ENCODE assay signal across 1 cellular context in genomic region chr18:3250237-3251107, GRCh38.
TF ChIP-seq lines count a peak whose summit lies in the region.

No MANE protein-coding gene starts in this region.

TF ChIP-seq in K562, 482 proteins besides CTCF, POLR2A, EP300 and RAD21 (continued from another document and continues in another):
- TF ChIP-seq JUND (IDR thresholded peaks at IDR 0.05; ENCODE audit: borderline replicate concordance, low read depth, low read length), result peak; percentile 60
- peak; percentile 49; the same call in 1 of the 3 replicates for TF ChIP-seq JUND (tag; IDR thresholded peaks at IDR 0.05; ENCODE audit: borderline replicate concordance, low read depth, low read length)
- no peak for TF ChIP-seq RNF2 (IDR thresholded peaks at IDR 0.05)
- no peak; the same call in 1 of the 2 replicates for TF ChIP-seq TCFL5 (CRISPR knock-in tag; conservative IDR thresholded peaks at IDR 0.05)
- no peak for TF ChIP-seq FOXM1 (IDR thresholded peaks at IDR 0.05; ENCODE audit: low read depth)
- TF ChIP-seq FOXM1 (CRISPR knock-in tag; IDR thresholded peaks at IDR 0.05; ENCODE audit: low read depth), result no peak
- TF ChIP-seq MXD1 (CRISPR knock-in tag; IDR thresholded peaks at IDR 0.05; ENCODE audit: borderline replicate concordance, poor library complexity, severe bottlenecking), result no peak
- TF ChIP-seq RFX7 (CRISPR knock-in tag; IDR thresholded peaks at IDR 0.05), result no peak
- no peak for TF ChIP-seq ZNF318 (IDR thresholded peaks at IDR 0.05; ENCODE audit: borderline replicate concordance in 1 of 2, low read depth in 1 of 2)
- no peak for TF ChIP-seq EP400 (IDR thresholded peaks at IDR 0.05)
- no peak for TF ChIP-seq ZKSCAN1 (IDR thresholded peaks at IDR 0.05; ENCODE audit: low read depth, low read length)
- 0 out of 2 replicates have a peak, but pooled peaks have one; percentile 10 for TF ChIP-seq JUNB (CRISPR knock-in tag; conservative IDR thresholded peaks at IDR 0.05)
- TF ChIP-seq GATAD2A (IDR thresholded peaks at IDR 0.05), result no peak
- TF ChIP-seq ELF1 (tag; IDR thresholded peaks at IDR 0.05), result no peak
- TF ChIP-seq SPI1 (IDR thresholded peaks at IDR 0.05; ENCODE audit: borderline replicate concordance, low read depth, low read length), result no peak
- TF ChIP-seq POLR2AphosphoS2 (IDR thresholded peaks at IDR 0.05; ENCODE audit: low read length), result peak; percentile 72; the same call in 1 of the 2 replicates
- no peak for TF ChIP-seq ATF7 (IDR thresholded peaks at IDR 0.05)
- TF ChIP-seq, protein P1, sequence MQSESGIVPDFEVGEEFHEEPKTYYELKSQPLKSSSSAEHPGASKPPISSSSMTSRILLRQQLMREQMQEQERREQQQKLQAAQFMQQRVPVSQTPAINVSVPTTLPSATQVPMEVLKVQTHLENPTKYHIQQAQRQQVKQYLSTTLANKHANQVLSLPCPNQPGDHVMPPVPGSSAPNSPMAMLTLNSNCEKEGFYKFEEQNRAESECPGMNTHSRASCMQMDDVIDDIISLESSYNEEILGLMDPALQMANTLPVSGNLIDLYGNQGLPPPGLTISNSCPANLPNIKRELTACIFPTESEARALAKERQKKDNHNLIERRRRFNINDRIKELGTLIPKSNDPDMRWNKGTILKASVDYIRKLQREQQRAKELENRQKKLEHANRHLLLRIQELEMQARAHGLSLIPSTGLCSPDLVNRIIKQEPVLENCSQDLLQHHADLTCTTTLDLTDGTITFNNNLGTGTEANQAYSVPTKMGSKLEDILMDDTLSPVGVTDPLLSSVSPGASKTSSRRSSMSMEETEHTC (IDR thresholded peaks at IDR 0.05), result no peak
- TF ChIP-seq, protein P2, sequence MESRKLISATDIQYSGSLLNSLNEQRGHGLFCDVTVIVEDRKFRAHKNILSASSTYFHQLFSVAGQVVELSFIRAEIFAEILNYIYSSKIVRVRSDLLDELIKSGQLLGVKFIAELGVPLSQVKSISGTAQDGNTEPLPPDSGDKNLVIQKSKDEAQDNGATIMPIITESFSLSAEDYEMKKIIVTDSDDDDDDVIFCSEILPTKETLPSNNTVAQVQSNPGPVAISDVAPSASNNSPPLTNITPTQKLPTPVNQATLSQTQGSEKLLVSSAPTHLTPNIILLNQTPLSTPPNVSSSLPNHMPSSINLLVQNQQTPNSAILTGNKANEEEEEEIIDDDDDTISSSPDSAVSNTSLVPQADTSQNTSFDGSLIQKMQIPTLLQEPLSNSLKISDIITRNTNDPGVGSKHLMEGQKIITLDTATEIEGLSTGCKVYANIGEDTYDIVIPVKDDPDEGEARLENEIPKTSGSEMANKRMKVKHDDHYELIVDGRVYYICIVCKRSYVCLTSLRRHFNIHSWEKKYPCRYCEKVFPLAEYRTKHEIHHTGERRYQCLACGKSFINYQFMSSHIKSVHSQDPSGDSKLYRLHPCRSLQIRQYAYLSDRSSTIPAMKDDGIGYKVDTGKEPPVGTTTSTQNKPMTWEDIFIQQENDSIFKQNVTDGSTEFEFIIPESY (CRISPR knock-in tag; IDR thresholded peaks at IDR 0.05), result no peak
- peak; percentile 63; the same call in 1 of the 2 replicates for TF ChIP-seq POLR2AphosphoS5 (IDR thresholded peaks at IDR 0.05; ENCODE audit: control insufficient read depth, insufficient read depth, low read depth, low read length)
- TF ChIP-seq ATF1 (CRISPR knock-in tag; IDR thresholded peaks at IDR 0.05), result no peak
- no peak for TF ChIP-seq ATF1 (tag; IDR thresholded peaks at IDR 0.05)
- TF ChIP-seq IRF2 (CRISPR knock-in tag; IDR thresholded peaks at IDR 0.05), result no peak
- TF ChIP-seq TRIM28 (IDR thresholded peaks at IDR 0.05), result no peak
- no peak for TF ChIP-seq ZNF408 (CRISPR knock-in tag; IDR thresholded peaks at IDR 0.05; ENCODE audit: low read depth)
- no peak for TF ChIP-seq MCM5 (IDR thresholded peaks at IDR 0.05; ENCODE audit: low read depth)
- no peak for TF ChIP-seq FOXA3 (CRISPR knock-in tag; conservative IDR thresholded peaks at IDR 0.05 in 1 of 2, IDR thresholded peaks at IDR 0.05 in 1 of 2)
- no peak for TF ChIP-seq MTF1 (CRISPR knock-in tag; IDR thresholded peaks at IDR 0.05; ENCODE audit: borderline replicate concordance)
- TF ChIP-seq ZNF184 (CRISPR knock-in tag; IDR thresholded peaks at IDR 0.05), result no peak
- no peak for TF ChIP-seq CBFA2T3 (IDR thresholded peaks at IDR 0.05)
- no peak for TF ChIP-seq ATF2 (CRISPR knock-in tag; IDR thresholded peaks at IDR 0.05)
- TF ChIP-seq, protein P3, sequence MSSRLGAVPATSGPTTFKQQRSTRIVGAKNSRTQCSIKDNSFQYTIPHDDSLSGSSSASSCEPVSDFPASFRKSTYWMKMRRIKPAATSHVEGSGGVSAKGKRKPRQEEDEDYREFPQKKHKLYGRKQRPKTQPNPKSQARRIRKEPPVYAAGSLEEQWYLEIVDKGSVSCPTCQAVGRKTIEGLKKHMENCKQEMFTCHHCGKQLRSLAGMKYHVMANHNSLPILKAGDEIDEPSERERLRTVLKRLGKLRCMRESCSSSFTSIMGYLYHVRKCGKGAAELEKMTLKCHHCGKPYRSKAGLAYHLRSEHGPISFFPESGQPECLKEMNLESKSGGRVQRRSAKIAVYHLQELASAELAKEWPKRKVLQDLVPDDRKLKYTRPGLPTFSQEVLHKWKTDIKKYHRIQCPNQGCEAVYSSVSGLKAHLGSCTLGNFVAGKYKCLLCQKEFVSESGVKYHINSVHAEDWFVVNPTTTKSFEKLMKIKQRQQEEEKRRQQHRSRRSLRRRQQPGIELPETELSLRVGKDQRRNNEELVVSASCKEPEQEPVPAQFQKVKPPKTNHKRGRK (tag; IDR thresholded peaks at IDR 0.05), result no peak
- no peak for TF ChIP-seq CBX2 (IDR thresholded peaks at IDR 0.05; ENCODE audit: insufficient read depth, low read length, poor library complexity, severe bottlenecking)
- no peak for TF ChIP-seq ZFX (CRISPR knock-in tag; IDR thresholded peaks at IDR 0.05)
- TF ChIP-seq FOXJ2 (tag; IDR thresholded peaks at IDR 0.05), result no peak
- TF ChIP-seq CBX1 (IDR thresholded peaks at IDR 0.05; ENCODE audit: low read depth), result no peak
- no peak for TF ChIP-seq MED1 (CRISPR knock-in tag; IDR thresholded peaks at IDR 0.05; ENCODE audit: borderline replicate concordance)
- TF ChIP-seq DPF2 (IDR thresholded peaks at IDR 0.05), result 0 out of 2 replicates have a peak, but pooled peaks have one; percentile 33
- TF ChIP-seq PURB (CRISPR knock-in tag; IDR thresholded peaks at IDR 0.05; ENCODE audit: low read depth), result no peak
- TF ChIP-seq FUS (optimal IDR thresholded peaks at IDR 0.05; ENCODE audit: low read depth, low read length), result no peak
- no peak for TF ChIP-seq YBX1 (IDR thresholded peaks at IDR 0.05)
- TF ChIP-seq CBX3 (IDR thresholded peaks at IDR 0.05; ENCODE audit: borderline replicate concordance in 1 of 2, low read length in 2 of 2), result no peak
- TF ChIP-seq HMG20A (CRISPR knock-in tag; conservative IDR thresholded peaks at IDR 0.05), result no peak
- TF ChIP-seq ZEB2 (IDR thresholded peaks at IDR 0.05), result no peak
- TF ChIP-seq SUPT5H (IDR thresholded peaks at IDR 0.05), result peak; percentile 56
- TF ChIP-seq, protein P4, sequence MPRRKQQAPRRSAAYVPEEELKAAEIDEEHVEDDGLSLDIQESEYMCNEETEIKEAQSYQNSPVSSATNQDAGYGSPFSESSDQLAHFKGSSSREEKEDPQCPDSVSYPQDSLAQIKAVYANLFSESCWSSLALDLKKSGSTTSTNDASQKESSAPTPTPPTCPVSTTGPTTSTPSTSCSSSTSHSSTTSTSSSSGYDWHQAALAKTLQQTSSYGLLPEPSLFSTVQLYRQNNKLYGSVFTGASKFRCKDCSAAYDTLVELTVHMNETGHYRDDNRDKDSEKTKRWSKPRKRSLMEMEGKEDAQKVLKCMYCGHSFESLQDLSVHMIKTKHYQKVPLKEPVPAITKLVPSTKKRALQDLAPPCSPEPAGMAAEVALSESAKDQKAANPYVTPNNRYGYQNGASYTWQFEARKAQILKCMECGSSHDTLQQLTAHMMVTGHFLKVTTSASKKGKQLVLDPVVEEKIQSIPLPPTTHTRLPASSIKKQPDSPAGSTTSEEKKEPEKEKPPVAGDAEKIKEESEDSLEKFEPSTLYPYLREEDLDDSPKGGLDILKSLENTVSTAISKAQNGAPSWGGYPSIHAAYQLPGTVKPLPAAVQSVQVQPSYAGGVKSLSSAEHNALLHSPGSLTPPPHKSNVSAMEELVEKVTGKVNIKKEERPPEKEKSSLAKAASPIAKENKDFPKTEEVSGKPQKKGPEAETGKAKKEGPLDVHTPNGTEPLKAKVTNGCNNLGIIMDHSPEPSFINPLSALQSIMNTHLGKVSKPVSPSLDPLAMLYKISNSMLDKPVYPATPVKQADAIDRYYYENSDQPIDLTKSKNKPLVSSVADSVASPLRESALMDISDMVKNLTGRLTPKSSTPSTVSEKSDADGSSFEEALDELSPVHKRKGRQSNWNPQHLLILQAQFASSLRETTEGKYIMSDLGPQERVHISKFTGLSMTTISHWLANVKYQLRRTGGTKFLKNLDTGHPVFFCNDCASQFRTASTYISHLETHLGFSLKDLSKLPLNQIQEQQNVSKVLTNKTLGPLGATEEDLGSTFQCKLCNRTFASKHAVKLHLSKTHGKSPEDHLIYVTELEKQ (CRISPR knock-in tag; IDR thresholded peaks at IDR 0.05), result no peak
- TF ChIP-seq ZNF41 (CRISPR knock-in tag; conservative IDR thresholded peaks at IDR 0.05), result no peak
- TF ChIP-seq CBX8 (IDR thresholded peaks at IDR 0.05; ENCODE audit: borderline replicate concordance, extremely low read depth, low read depth, low read length, poor library complexity, severe bottlenecking), result no peak
